In the genomic region with DNA sequence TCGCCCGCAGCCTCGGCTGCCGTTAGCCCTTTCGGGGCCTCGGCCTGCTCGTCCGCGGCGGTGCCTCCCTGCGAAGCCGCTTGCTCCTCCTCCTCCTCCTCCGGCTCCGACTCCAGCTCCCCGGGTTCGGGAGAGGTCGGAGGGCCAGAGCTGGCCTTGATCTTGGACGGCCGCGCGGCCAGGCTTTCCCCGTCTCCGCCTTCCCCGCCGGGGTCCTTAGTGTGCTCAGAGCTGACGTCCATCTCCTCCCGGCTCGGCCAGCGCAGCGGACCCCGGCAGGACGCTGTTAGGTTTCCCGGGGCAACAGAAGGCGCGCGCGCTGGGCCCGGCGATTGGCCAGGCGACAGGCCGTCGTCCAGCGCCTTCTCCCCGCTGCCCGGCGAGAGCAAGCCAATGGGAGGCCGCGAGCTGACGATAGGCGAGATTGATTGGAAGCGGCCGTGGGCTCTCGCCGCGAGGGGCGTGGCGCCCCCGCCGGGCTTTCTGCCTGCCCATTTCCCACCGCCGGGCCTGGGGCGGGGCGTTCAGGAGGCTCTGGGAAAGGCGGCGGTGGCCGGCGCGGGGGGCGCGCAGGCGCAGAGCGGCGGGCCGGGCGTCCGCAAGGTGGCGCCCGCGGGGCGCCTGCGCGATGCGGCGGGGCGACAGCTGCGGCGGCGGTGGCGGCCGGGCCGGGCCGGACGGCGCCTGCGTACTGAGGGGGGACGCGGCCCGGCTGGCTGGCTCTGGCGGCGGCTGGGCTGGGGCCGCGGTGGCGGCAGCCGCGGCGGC, we compare ENCODE assay signal across 8 cellular contexts. TPM values are rescaled to one million over a fixed set of nuclear protein-coding genes. Genes with fewer than 3 reads are reported as not detected.
A peak's percentile ranks its signal among the peaks of the same experiment; 100 is the strongest.
DNase-seq lines count a peak whose midpoint lies in the region; ATAC-seq and TF ChIP-seq lines count a peak whose summit lies in the region.

A gene with protein sequence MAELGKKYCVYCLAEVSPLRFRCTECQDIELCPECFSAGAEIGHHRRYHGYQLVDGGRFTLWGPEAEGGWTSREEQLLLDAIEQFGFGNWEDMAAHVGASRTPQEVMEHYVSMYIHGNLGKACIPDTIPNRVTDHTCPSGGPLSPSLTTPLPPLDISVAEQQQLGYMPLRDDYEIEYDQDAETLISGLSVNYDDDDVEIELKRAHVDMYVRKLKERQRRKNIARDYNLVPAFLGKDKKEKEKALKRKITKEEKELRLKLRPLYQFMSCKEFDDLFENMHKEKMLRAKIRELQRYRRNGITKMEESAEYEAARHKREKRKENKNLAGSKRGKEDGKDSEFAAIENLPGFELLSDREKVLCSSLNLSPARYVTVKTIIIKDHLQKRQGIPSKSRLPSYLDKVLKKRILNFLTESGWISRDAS (plus strand): TSS at position 676 of the 768 bp plus-strand sequence. CDS start 208 bp downstream, outside the sequence.

- H3K4me3 ChIP-seq in GM12864 (ENCODE audit: low read depth, low read length) (peak within 1 kb of the TSS; percentile 97), osteoblast (ENCODE audit: insufficient read depth, low read length) (peak within 1 kb of the TSS; percentile 91), thoracic aorta (peak within 1 kb of the TSS; percentile 93)

- H3K27me3 Mint-ChIP-seq in activated naive CD8-positive, alpha-beta T cell, result no peaks in the 10 kb centered on the region
- H3K27me3 Mint-ChIP-seq in glutamatergic neuron (ENCODE audit: unreplicated experiment), result peaks cover 13% of the 10 kb centered on the region

- H3K4me1 Mint-ChIP-seq in activated naive CD8-positive, alpha-beta T cell (ENCODE audit: low read depth), result peaks cover 38% of the 10 kb centered on the region
- H3K4me1 Mint-ChIP-seq in glutamatergic neuron (ENCODE audit: low read depth, unreplicated experiment), result peaks cover 35% of the 10 kb centered on the region

- peaks cover 2% of the 10 kb centered on the region for H3K36me3 Mint-ChIP-seq in activated naive CD8-positive, alpha-beta T cell
- H3K36me3 Mint-ChIP-seq in glutamatergic neuron (ENCODE audit: unreplicated experiment), result no peaks in the 10 kb centered on the region

- ATAC-seq in HG02623 (IDR thresholded peaks at IDR 0.05; ENCODE audit: unreplicated experiment) (peak; percentile 81), thoracic aorta (ENCODE audit: insufficient number of reproducible peaks, low FRiP score, low read depth) (peak; percentile 95)

- H3K27ac ChIP-seq in osteoblast (ENCODE audit: low read depth, low read length) (peak within 1 kb of the TSS; percentile 83), thoracic aorta (peak within 1 kb of the TSS; percentile 75 to 82)

- H3K27ac Mint-ChIP-seq in activated naive CD8-positive, alpha-beta T cell, result peak within 1 kb of the TSS; percentile 72
- peak within 1 kb of the TSS; percentile 89 for H3K27ac Mint-ChIP-seq in glutamatergic neuron (ENCODE audit: unreplicated experiment)

- TF ChIP-seq CTCF in GM12864 (IDR thresholded peaks at IDR 0.05; ENCODE audit: low read depth, low read length, missing control alignments), result peak; percentile 44
- no peak for TF ChIP-seq CTCF in glutamatergic neuron (IDR thresholded peaks at IDR 0.05; ENCODE audit: partially characterized antibody, unreplicated experiment)
- peak; percentile 14 for TF ChIP-seq CTCF in osteoblast (IDR thresholded peaks at IDR 0.05; ENCODE audit: extremely low read depth, low read depth, low read length)
- no peak for TF ChIP-seq CTCF in thoracic aorta (IDR thresholded peaks at IDR 0.05)

- H3K9me3 Mint-ChIP-seq in activated naive CD8-positive, alpha-beta T cell (ENCODE audit: low read depth), result no peaks in the 10 kb centered on the region
- H3K9me3 Mint-ChIP-seq in glutamatergic neuron (ENCODE audit: unreplicated experiment), result peaks cover 14% of the 10 kb centered on the region

- H3K36me3 ChIP-seq in osteoblast (ENCODE audit: insufficient read depth, low read length) (no peaks in the 10 kb centered on the region), thoracic aorta (no peaks in the 10 kb centered on the region)

- peak within 1 kb of the TSS; percentile 91 for H3K4me3 Mint-ChIP-seq in activated naive CD8-positive, alpha-beta T cell
- peak within 1 kb of the TSS; percentile 96 for H3K4me3 Mint-ChIP-seq in glutamatergic neuron (ENCODE audit: unreplicated experiment)

- H3K79me2 ChIP-seq in osteoblast (ENCODE audit: insufficient read depth, low read length), result peaks cover 47% of the 10 kb centered on the region

- H3K27me3 ChIP-seq in osteoblast (ENCODE audit: insufficient read depth, low read length) (no peaks in the 10 kb centered on the region), thoracic aorta (replicated peaks; ENCODE audit: insufficient read depth) (no peaks in the 10 kb centered on the region)

- peaks cover 24% of the 10 kb centered on the region for H3K4me1 ChIP-seq in osteoblast (ENCODE audit: insufficient read depth, low read length)
- H3K4me1 ChIP-seq in thoracic aorta (ENCODE audit: control insufficient read depth in 1 of 2, low read depth in 2 of 2), result peaks cover 17 to 40% of the 10 kb centered on the region in 2 donors

- peaks cover 41% of the 10 kb centered on the region for H4K20me1 ChIP-seq in osteoblast (ENCODE audit: insufficient read depth, low read length)

- H3K9me3 ChIP-seq in osteoblast (ENCODE audit: low read depth, low read length) (no peaks in the 10 kb centered on the region), thoracic aorta (no peaks in the 10 kb centered on the region)

- DNase-seq in GM12864 (ENCODE audit: low read depth), result peak; percentile 79
- DNase-seq in NCI-H1092 treated with DMSO at 0.1 percent for 48 hours (lab: John Stamatoyannopoulos, UW), result peak; percentile 98
- peak; percentile 99 for DNase-seq in SKM-1 (lab: John Stamatoyannopoulos, UW; ENCODE audit: unreplicated experiment)
- DNase-seq in glutamatergic neuron, result peak; percentile 98
- DNase-seq in osteoblast (ENCODE audit: insufficient read length, low spot score, missing footprints), result peak; percentile 100
- peak; percentile 90 for DNase-seq in thoracic aorta (ENCODE audit: low spot score)

- H2AFZ ChIP-seq in osteoblast (ENCODE audit: low read length), result peak within 1 kb of the TSS; percentile 86

- H3K4me2 ChIP-seq in osteoblast (ENCODE audit: insufficient read depth, low read length), result peak within 1 kb of the TSS; percentile 99

RNA-seq across cellular contexts. Expression of the gene that starts here (rescaled TPM):
- 14.3 TPM for total RNA-seq in glutamatergic neuron (ENCODE audit: unreplicated experiment)
- total RNA-seq in osteoblast, result 12.7 and 13.0 TPM in 2 replicates
- total RNA-seq in thoracic aorta, result 10 to 100 TPM; 21.5 to 24.2 TPM

Comparison
In these comparisons a context has a peak if more than half of its experiments do, and no peak if none do; other contexts are left out.
1. Peak in every context shown above with its lines: DNase-seq, ATAC-seq, H3K4me3 ChIP-seq and H3K27ac ChIP-seq.
2. CTCF ChIP-seq: peak in GM12864 (single experiment) and osteoblast (single experiment); none in glutamatergic neuron (single experiment) and thoracic aorta (single experiment).